In genomic region chr1:183562701-183563100, GRCh38 we compare ENCODE assay signal across 25 cellular contexts. TPM values are rescaled to one million over a fixed set of nuclear protein-coding genes. Genes with fewer than 3 reads are reported as not detected.
"Had no signal": no experiment of that assay in that cellular context is flagged by ENCODE, and none has a peak within 500 bp of the region (broad histone marks: within the 10 kb centered on the region; RNA-seq: fewer than 3 reads in every experiment).

No MANE protein-coding gene starts in this region.

- H3K36me3 ChIP-seq: ovary, prostate gland, thoracic aorta, transverse colon had no signal

- H3K27ac ChIP-seq: hepatocyte, ovary, prostate gland, right lobe of liver, stomach, thoracic aorta, transverse colon had no signal

- H3K9me3 ChIP-seq: ovary, prostate gland, right lobe of liver, stomach, thoracic aorta, transverse colon had no signal

- H3K4me3 ChIP-seq: hepatocyte, lung, ovary, prostate gland, right lobe of liver, stomach, thoracic aorta, transverse colon had no signal

- H3K4me3 Mint-ChIP-seq: effector memory CD8-positive, alpha-beta T cell; naive thymus-derived CD4-positive, alpha-beta T cell had no signal

- H3K4me1 ChIP-seq: prostate gland, right lobe of liver had no signal

- ATAC-seq: effector memory CD8-positive, alpha-beta T cell; left colon; left ventricle myocardium superior; naive thymus-derived CD4-positive, alpha-beta T cell had no signal

- FAIRE-seq: endothelial cell of umbilical vein, kidney had no signal

- H3K27me3 Mint-ChIP-seq: effector memory CD8-positive, alpha-beta T cell; naive thymus-derived CD4-positive, alpha-beta T cell had no signal

- H3K27me3 ChIP-seq: hepatocyte, ovary, right lobe of liver, stomach, transverse colon had no signal

- DNase-seq: effector memory CD8-positive, alpha-beta T cell; foreskin melanocyte; head of caudate nucleus; kidney; left colon; left ventricle myocardium superior; mesendoderm; naive thymus-derived CD4-positive, alpha-beta T cell; nucleus accumbens; ovary; retina; right lobe of liver; stimulated activated CD4-positive, alpha-beta T cell treated with anti-CD3 and anti-CD28 coated beads, Interleukin-15, amount 100 ng/mL, for 24 hours; stimulated activated CD4-positive, alpha-beta T cell treated with anti-CD3 and anti-CD28 coated beads, Interleukin-1b, Interleukin-23, amount 100 ng/mL, for 48 hours; stimulated activated CD4-positive, alpha-beta T cell treated with anti-CD3 and anti-CD28 coated beads, Interleukin-4, amount 100 ng/mL, for 24 hours; stimulated activated naive CD4-positive, alpha-beta T cell; stomach; substantia nigra; transverse colon had no signal

- H3K9me3 Mint-ChIP-seq: effector memory CD8-positive, alpha-beta T cell; naive thymus-derived CD4-positive, alpha-beta T cell had no signal

RNA-seq across cellular contexts. Expression of gene NCF2, which starts 27.6 kb away (rescaled TPM):
- total RNA-seq: endothelial cell of umbilical vein had no signal
- polyA plus RNA-seq: neural cell had no signal
